In genomic region chr18:46646468-46646867, GRCh38 we compare ENCODE assay signal across 29 cellular contexts. TPM values are rescaled to one million over a fixed set of nuclear protein-coding genes. Genes with fewer than 3 reads are reported as not detected.
"Had no signal": no experiment of that assay in that cellular context is flagged by ENCODE, and none has a peak within 500 bp of the region (broad histone marks: within the 10 kb centered on the region; RNA-seq: fewer than 3 reads in every experiment).

No MANE protein-coding gene starts in this region.

- H3K36me3 ChIP-seq: breast epithelium, Peyer's patch, SJCRH30 had no signal

- H3K4me2 ChIP-seq: KMS-11 had no signal

- H3K4me1 Mint-ChIP-seq: activated B cell treated with CpG ODN at 0.5 μM for 24 hours; activated CD4-positive, alpha-beta T cell treated with anti-CD3 and anti-CD28 coated beads, Interleukin-2, amount 10 ng/mL, durations not matched to agents 24 days and 14 days; activated CD8-positive, alpha-beta memory T cell treated with anti-CD3 and anti-CD28 coated beads, Interleukin-2, amount 10 ng/mL, durations not matched to agents 7 days and 5 days; activated naive CD4-positive, alpha-beta T cell treated with anti-CD3 and anti-CD28 coated beads, Interleukin-2, amount 50 U/mL, for 24 hours had no signal

- H3K27me3 ChIP-seq: breast epithelium, Peyer's patch, SJCRH30 had no signal

- H3K27ac Mint-ChIP-seq: activated B cell treated with CpG ODN at 0.5 μM for 24 hours; activated CD4-positive, alpha-beta T cell treated with anti-CD3 and anti-CD28 coated beads, Interleukin-2, amount 10 ng/mL, durations not matched to agents 24 days and 14 days; activated CD8-positive, alpha-beta memory T cell treated with anti-CD3 and anti-CD28 coated beads, Interleukin-2, amount 10 ng/mL, durations not matched to agents 7 days and 5 days; activated naive CD4-positive, alpha-beta T cell treated with anti-CD3 and anti-CD28 coated beads, Interleukin-2, amount 50 U/mL, for 24 hours; activated T-cell treated with anti-CD3 and anti-CD28 coated beads, Interleukin-2, amount 50 U/mL, for 24 hours; activated T-helper 1 cell treated with anti-CD3 and anti-CD28 coated beads, Interleukin-12 subunit alpha, Interleukin-12 subunit beta, Interleukin-2, Interleukin-4 antibody, amounts not matched to agents 30 ng/mL and 10 ng/mL and 1 ng/mL, durations not matched to agents 14 hours and 24 hours and 36 hours; T-helper 1 cell treated with Interleukin-12 subunit alpha and Interleukin-12 subunit beta and Interleukin-4 antibody, amounts not matched to agents 30 μg/mL and 1 μg/mL, for 36 hours had no signal

- H3K4me3 Mint-ChIP-seq: activated B cell treated with CpG ODN at 0.5 μM for 24 hours; activated CD4-positive, alpha-beta T cell treated with anti-CD3 and anti-CD28 coated beads, Interleukin-2, amount 10 ng/mL, durations not matched to agents 24 days and 14 days; activated CD8-positive, alpha-beta memory T cell treated with anti-CD3 and anti-CD28 coated beads, Interleukin-2, amount 10 ng/mL, durations not matched to agents 7 days and 5 days; activated naive CD4-positive, alpha-beta T cell treated with anti-CD3 and anti-CD28 coated beads, Interleukin-2, amount 50 U/mL, for 24 hours; activated T-cell treated with anti-CD3 and anti-CD28 coated beads, Interleukin-2, amount 50 U/mL, for 24 hours; activated T-helper 1 cell treated with anti-CD3 and anti-CD28 coated beads, Interleukin-12 subunit alpha, Interleukin-12 subunit beta, Interleukin-2, Interleukin-4 antibody, amounts not matched to agents 30 ng/mL and 10 ng/mL and 1 ng/mL, durations not matched to agents 14 hours and 24 hours and 36 hours; T-helper 1 cell treated with Interleukin-12 subunit alpha and Interleukin-12 subunit beta and Interleukin-4 antibody, amounts not matched to agents 30 μg/mL and 1 μg/mL, for 36 hours had no signal

- H3K4me1 ChIP-seq: breast epithelium, Peyer's patch, SJCRH30 had no signal

- H3K27ac ChIP-seq: breast epithelium, KMS-11, Peyer's patch, RWPE1, SJCRH30 had no signal

- H3K36me3 Mint-ChIP-seq: activated CD8-positive, alpha-beta memory T cell treated with anti-CD3 and anti-CD28 coated beads, Interleukin-2, amount 10 ng/mL, durations not matched to agents 7 days and 5 days; activated naive CD4-positive, alpha-beta T cell treated with anti-CD3 and anti-CD28 coated beads, Interleukin-2, amount 50 U/mL, for 24 hours had no signal

- H3K9me3 ChIP-seq: breast epithelium, Peyer's patch, SJCRH30 had no signal

- H3K4me3 ChIP-seq: breast epithelium, Peyer's patch, SJCRH30 had no signal

- DNase-seq: activated B cell treated with CpG ODN at 0.5 μM for 24 hours; activated CD4-positive, alpha-beta T cell treated with anti-CD3 and anti-CD28 coated beads for 1 hour; activated CD4-positive, alpha-beta T cell treated with anti-CD3 and anti-CD28 coated beads, Interleukin-2, amount 10 ng/mL, durations not matched to agents 24 days and 14 days; activated CD4-positive, alpha-beta T cell treated with anti-CD3 and anti-CD28 coated beads, Interleukin-2, amount 50 U/mL, for 48 hours; activated CD8-positive, alpha-beta memory T cell treated with anti-CD3 and anti-CD28 coated beads, Interleukin-2, amount 10 ng/mL, durations not matched to agents 7 days and 5 days; activated effector memory CD4-positive, alpha-beta T cell treated with Interleukin-2 at 50 U/mL for 16 hours; activated naive CD4-positive, alpha-beta T cell; activated T-cell treated with anti-CD3 and anti-CD28 coated beads, Interleukin-2, amount 50 U/mL, for 24 hours; central memory CD4-positive, alpha-beta T cell; MV-4-11; NCI-H1092 treated with DMSO at 0.1 percent for 48 hours; NCI-H1417 treated with DMSO at 0.1 percent for 48 hours; NCI-H1694; NCI-H2029 treated with DMSO at 0.1 percent for 48 hours; NCI-H345; NCI-H510A; NCI-H526 treated with DMSO at 0.1 percent for 48 hours; NK-92 treated with Interleukin-12 subunit alpha and Interleukin-12 subunit beta, amount 100 ng/mL, for 24 hours; OCI-M1; Peyer's patch; Right ventricle myocardium superior; SJCRH30 had no signal

- H3K27me3 Mint-ChIP-seq: activated B cell treated with CpG ODN at 0.5 μM for 24 hours; activated naive CD4-positive, alpha-beta T cell treated with anti-CD3 and anti-CD28 coated beads, Interleukin-2, amount 50 U/mL, for 24 hours; activated T-cell treated with anti-CD3 and anti-CD28 coated beads, Interleukin-2, amount 50 U/mL, for 24 hours had no signal

- H3K9me3 Mint-ChIP-seq: activated B cell treated with CpG ODN at 0.5 μM for 24 hours; activated CD4-positive, alpha-beta T cell treated with anti-CD3 and anti-CD28 coated beads, Interleukin-2, amount 10 ng/mL, durations not matched to agents 24 days and 14 days; activated naive CD4-positive, alpha-beta T cell treated with anti-CD3 and anti-CD28 coated beads, Interleukin-2, amount 50 U/mL, for 24 hours; activated T-cell treated with anti-CD3 and anti-CD28 coated beads, Interleukin-2, amount 50 U/mL, for 24 hours; activated T-helper 1 cell treated with anti-CD3 and anti-CD28 coated beads, Interleukin-12 subunit alpha, Interleukin-12 subunit beta, Interleukin-2, Interleukin-4 antibody, amounts not matched to agents 30 ng/mL and 10 ng/mL and 1 ng/mL, durations not matched to agents 14 hours and 24 hours and 36 hours; T-helper 1 cell treated with Interleukin-12 subunit alpha and Interleukin-12 subunit beta and Interleukin-4 antibody, amounts not matched to agents 30 μg/mL and 1 μg/mL, for 36 hours had no signal

RNA-seq across cellular contexts. Expression of gene LOXHD1, which starts 10.6 kb away (rescaled TPM):
- total RNA-seq: activated B cell treated with CpG ODN at 0.5 μM for 24 hours; activated CD4-positive, alpha-beta T cell treated with anti-CD3 and anti-CD28 coated beads, Interleukin-2, amount 10 ng/mL, durations not matched to agents 24 days and 14 days; activated T-helper 1 cell treated with anti-CD3 and anti-CD28 coated beads, Interleukin-12 subunit alpha, Interleukin-12 subunit beta, Interleukin-2, Interleukin-4 antibody, amounts not matched to agents 30 ng/mL and 10 ng/mL and 1 ng/mL, durations not matched to agents 14 hours and 24 hours and 36 hours; MCF 10A; SJCRH30 had no signal
